18 cellular contexts compared by ENCODE assay signal in the genomic region with DNA sequence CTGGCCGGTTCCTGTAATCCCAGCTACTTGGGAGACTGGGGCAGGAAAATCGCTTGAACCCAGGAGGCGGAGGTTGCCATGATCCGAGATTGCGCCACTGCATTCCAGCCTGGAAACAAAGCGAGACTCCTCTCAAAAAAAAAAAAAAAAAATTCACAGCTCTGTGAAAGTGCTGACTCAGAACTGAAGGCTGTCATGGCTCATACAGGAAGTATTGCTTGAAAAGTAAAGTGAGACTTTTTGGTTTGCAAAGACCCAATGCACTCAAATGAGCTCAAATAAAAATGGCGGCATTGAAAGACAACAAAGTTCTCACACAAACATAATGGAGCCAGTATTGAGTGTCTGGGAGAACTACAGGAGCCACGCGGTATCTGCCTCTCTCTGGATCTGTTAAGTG.
A peak's percentile ranks its signal among the peaks of the same experiment; 100 is the strongest.
DNase-seq lines count a peak whose midpoint lies in the region; ATAC-seq and TF ChIP-seq lines count a peak whose summit lies in the region.
"Had no signal": no experiment of that assay in that cellular context is flagged by ENCODE, and none has a peak within 500 bp of the region (broad histone marks: within the 10 kb centered on the region; RNA-seq: fewer than 3 reads in every experiment).

No MANE protein-coding gene starts in this region.

- no peak overlapping the region for H3K4me3 ChIP-seq in HUES64 (ENCODE audit: low read length)
- no peak overlapping the region for H3K4me3 ChIP-seq in brain microvascular endothelial cell (ENCODE audit: low read depth, low read length)
- H3K4me3 ChIP-seq: BLaER1 treated with 17β-estradiol and CSF1 and Interleukin-3, amounts not matched to agents 10 nM and 100 nM; pancreas had no signal

- H3K4me1 Mint-ChIP-seq in naive thymus-derived CD8-positive, alpha-beta T cell = no peaks in the 10 kb centered on the region
- H3K4me1 Mint-ChIP-seq: stimulated activated effector memory CD8-positive, alpha-beta T cell treated with anti-CD3 and anti-CD28 coated beads, Interleukin-12 subunit alpha, Interleukin-12 subunit beta, amount 100 ng/mL, for 72 hours had no signal

- TF ChIP-seq CTCF in brain microvascular endothelial cell (IDR thresholded peaks at IDR 0.05; ENCODE audit: low read depth, low read length, missing control alignments) = no peak

- peak overlapping the region; percentile 68 for H3K27ac ChIP-seq in HUES64 (ENCODE audit: low read depth, low read length)
- H3K27ac ChIP-seq in brain microvascular endothelial cell = peak overlapping the region; percentile 59
- H3K27ac ChIP-seq: BLaER1 treated with 17β-estradiol and CSF1 and Interleukin-3, amounts not matched to agents 10 nM and 100 nM; HL-60; pancreas had no signal

- 88% methylated on average over 9 of the region's 9 CpGs for WGBS in HUES64

- no peaks in the 10 kb centered on the region for H3K36me3 Mint-ChIP-seq in naive thymus-derived CD8-positive, alpha-beta T cell
- H3K36me3 Mint-ChIP-seq: stimulated activated effector memory CD8-positive, alpha-beta T cell treated with anti-CD3 and anti-CD28 coated beads, Interleukin-12 subunit alpha, Interleukin-12 subunit beta, amount 100 ng/mL, for 72 hours had no signal

- no peak overlapping the region for H3K27ac Mint-ChIP-seq in naive thymus-derived CD8-positive, alpha-beta T cell
- H3K27ac Mint-ChIP-seq: stimulated activated effector memory CD8-positive, alpha-beta T cell treated with anti-CD3 and anti-CD28 coated beads, Interleukin-12 subunit alpha, Interleukin-12 subunit beta, amount 100 ng/mL, for 72 hours had no signal

- H3K4me1 ChIP-seq in HUES64 (ENCODE audit: insufficient read depth, low read length) = peaks cover 26% of the 10 kb centered on the region
- H3K4me1 ChIP-seq: pancreas had no signal

- POLR2A ChIA-PET in naive thymus-derived CD8-positive, alpha-beta T cell (lab: Charles Lee) = no interaction called here

- no peak overlapping the region for H3K4me3 Mint-ChIP-seq in naive thymus-derived CD8-positive, alpha-beta T cell
- H3K4me3 Mint-ChIP-seq: stimulated activated effector memory CD8-positive, alpha-beta T cell treated with anti-CD3 and anti-CD28 coated beads, Interleukin-12 subunit alpha, Interleukin-12 subunit beta, amount 100 ng/mL, for 72 hours had no signal

- no peaks in the 10 kb centered on the region for H3K27me3 Mint-ChIP-seq in naive thymus-derived CD8-positive, alpha-beta T cell

- H3K36me3 ChIP-seq in HUES64 (ENCODE audit: insufficient read depth, low read length) = no peaks in the 10 kb centered on the region
- no peaks in the 10 kb centered on the region for H3K36me3 ChIP-seq in brain microvascular endothelial cell (replicated peaks)
- H3K36me3 ChIP-seq: BLaER1 treated with 17β-estradiol and CSF1 and Interleukin-3, amounts not matched to agents 10 nM and 100 nM; pancreas had no signal

- DNase-seq in Daoy (ENCODE audit: low read depth) = peak; percentile 74
- peak; percentile 62 for DNase-seq in brain microvascular endothelial cell
- DNase-seq in kidney glomerular epithelial cell (lab: John Stamatoyannopoulos, UW) = peak; percentile 82
- no peak for DNase-seq in naive thymus-derived CD8-positive, alpha-beta T cell
- no peak for DNase-seq in NCI-H2171 (lab: John Stamatoyannopoulos, UW)
- DNase-seq in SIG-M5 treated with dmso at 0.1 percent for 504 hours (lab: John Stamatoyannopoulos, UW; ENCODE audit: unreplicated experiment) = no peak
- DNase-seq: activated CD8-positive, alpha-beta memory T cell treated with anti-CD3 and anti-CD28 coated beads, Interleukin-2, amount 50 U/mL, for 4 hours; amniotic stem cell; hypothalamus; NCI-H1092; pancreas; SHP77 treated with DMSO at 0.1 percent for 48 hours; stimulated activated CD4-positive, alpha-beta T cell treated with anti-CD3 and anti-CD28 coated beads, Interleukin-1b, Interleukin-23, amount 100 ng/mL, for 48 hours had no signal

- H3K27me3 ChIP-seq in HUES64 (ENCODE audit: insufficient read depth, low read length) = no peaks in the 10 kb centered on the region
- no peaks in the 10 kb centered on the region for H3K27me3 ChIP-seq in brain microvascular endothelial cell (replicated peaks)
- H3K27me3 ChIP-seq: BLaER1 treated with 17β-estradiol and CSF1 and Interleukin-3, amounts not matched to agents 10 nM and 100 nM; pancreas had no signal

- no peak overlapping the region for H3K9ac ChIP-seq in HUES64 (ENCODE audit: low read depth, low read length)
- H3K9ac ChIP-seq: BLaER1 treated with 17β-estradiol and CSF1 and Interleukin-3, amounts not matched to agents 10 nM and 100 nM had no signal

- H3K9me3 Mint-ChIP-seq in naive thymus-derived CD8-positive, alpha-beta T cell = peaks cover 0 to 20% (median 6%) of the 10 kb centered on the region in 9 donors

- in situ Hi-C loops in brain microvascular endothelial cell (cut with HindIII; ENCODE audit: low pct_ligation_motif_present, low sequenced_read_pairs) = no loop called here

- 0 out of 2 replicates have a peak, but pooled peaks cover 2% of the 10 kb centered on the region for H3K9me3 ChIP-seq in HUES64 (ENCODE audit: insufficient read depth, low read depth, low read length)
- H3K9me3 ChIP-seq: BLaER1 treated with 17β-estradiol and CSF1 and Interleukin-3, amounts not matched to agents 10 nM and 100 nM; pancreas had no signal

- ATAC-seq in naive thymus-derived CD8-positive, alpha-beta T cell = no peak
- no peak for ATAC-seq in HG03039 (IDR thresholded peaks at IDR 0.05; ENCODE audit: unreplicated experiment)
- ATAC-seq: pancreas; stimulated activated effector memory CD8-positive, alpha-beta T cell treated with anti-CD3 and anti-CD28 coated beads, Interleukin-12 subunit alpha, Interleukin-12 subunit beta, amount 100 ng/mL, for 72 hours had no signal

Comparison
In these comparisons a context has a peak if more than half of its experiments do, and no peak if none do; other contexts are left out.
1. DNase-seq: peak in Daoy (single experiment), brain microvascular endothelial cell (single experiment) and kidney glomerular epithelial cell (single experiment); none in naive thymus-derived CD8-positive, alpha-beta T cell (0 of 10), NCI-H2171 (single experiment) and SIG-M5 treated with dmso at 0.1 percent for 504 hours (single experiment).